ENCODE assay signal across 8 cellular contexts in the genomic region with DNA sequence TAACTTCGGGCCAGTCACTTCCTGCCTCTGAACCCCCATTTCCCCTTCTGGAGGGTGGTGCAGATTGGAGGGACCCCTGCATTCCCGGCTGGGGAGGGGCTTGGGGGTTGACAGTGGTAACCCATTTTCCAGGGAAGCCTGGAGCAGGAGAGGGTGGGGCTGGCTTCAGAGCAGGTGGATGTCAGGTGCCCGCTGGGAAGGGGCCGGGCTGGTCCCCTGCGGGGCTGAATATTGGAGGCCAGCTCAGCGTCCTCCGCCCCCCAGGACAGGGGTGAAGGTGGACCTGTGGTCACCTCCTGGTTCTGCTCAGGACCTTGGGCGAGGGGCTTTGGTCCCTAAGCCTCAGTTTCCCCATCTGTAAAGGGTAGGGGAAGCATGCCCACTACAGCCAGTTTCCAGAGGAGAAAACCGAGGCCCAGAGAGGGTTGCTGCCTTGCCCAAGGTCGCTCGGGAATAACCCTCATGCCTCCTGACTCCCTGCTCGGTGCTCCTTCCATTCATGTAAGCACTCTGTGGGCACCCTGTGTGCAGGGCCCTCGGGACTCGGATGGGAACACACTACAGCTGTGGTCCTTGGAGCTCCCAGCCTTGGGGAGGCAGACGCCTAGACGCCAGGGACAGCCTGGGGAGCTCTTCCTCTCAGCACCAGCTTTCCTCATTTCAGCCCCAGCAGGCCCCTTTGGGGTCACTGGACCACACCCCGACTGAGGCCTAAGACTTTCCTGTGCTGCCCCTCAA. TPM values are rescaled to one million over a fixed set of nuclear protein-coding genes. Genes with fewer than 3 reads are reported as not detected.
DNase-seq lines count a peak whose midpoint lies in the region; ATAC-seq, FAIRE-seq and TF ChIP-seq lines count a peak whose summit lies in the region.

No MANE protein-coding gene starts in this region.

- no peak for TF ChIP-seq EP300 in HepG2 (IDR thresholded peaks at IDR 0.05; ENCODE audit: low read depth in 2 of 2, low read length in 2 of 2)
- no peak for TF ChIP-seq EP300 in HepG2 (CRISPR knock-in tag; IDR thresholded peaks at IDR 0.05; ENCODE audit: borderline replicate concordance)

- no peaks in the 10 kb centered on the region for H4K20me1 ChIP-seq in HepG2 (ENCODE audit: insufficient read depth, low read length)

- H3K9me3 ChIP-seq in adrenal gland (replicated peaks in 1 of 3) (no peaks in the 10 kb centered on the region), HepG2 (ENCODE audit: low read length) (peaks cover 4% of the 10 kb centered on the region; the same call in 1 of the 2 replicates), thyroid gland (no peaks in the 10 kb centered on the region)

- H3K4me1 ChIP-seq in adrenal gland (replicated peaks in 1 of 2) (peaks cover 6 to 20% of the 10 kb centered on the region in 2 donors), HepG2 (ENCODE audit: insufficient read depth, low read length) (peaks cover 21% of the 10 kb centered on the region), thyroid gland (peaks cover 24 to 40% of the 10 kb centered on the region in 2 donors)

- no peak for FAIRE-seq in HepG2 (lab: Jason Lieb, UNC)

- H3K9ac ChIP-seq in HepG2 (ENCODE audit: insufficient read depth, low read depth, low read length): peak overlapping the region; percentile 77

- peak overlapping the region; percentile 38 to 96 (median 64) for H3K4me3 ChIP-seq in adrenal gland
- peak overlapping the region; percentile 87 to 98 (median 88) for H3K4me3 ChIP-seq in HepG2 (replicated peaks in 1 of 3; ENCODE audit: insufficient read depth in 1 of 3, low read depth in 2 of 3, low read length in 3 of 3)
- H3K4me3 ChIP-seq in thyroid gland (replicated peaks in 1 of 3): peak overlapping the region; percentile 63 to 86 (median 84)

- peak overlapping the region; percentile 83 for H3K4me3 Mint-ChIP-seq in activated CD8-positive, alpha-beta memory T cell treated with anti-CD3 and anti-CD28 coated beads, Interleukin-2, amount 10 ng/mL, durations not matched to agents 7 days and 5 days

- peak overlapping the region; percentile 85 for H3K27ac Mint-ChIP-seq in activated CD8-positive, alpha-beta memory T cell treated with anti-CD3 and anti-CD28 coated beads, Interleukin-2, amount 10 ng/mL, durations not matched to agents 7 days and 5 days

- intact Hi-C loops in adrenal gland (cut with DNase I) (no loop called here), HepG2 (cut with micrococcal nuclease; ENCODE audit: unreplicated experiment) (no loop called here), thyroid gland (cut with DNase I) (no loop called here)

- H3K36me3 ChIP-seq in adrenal gland (replicated peaks in 1 of 2): peaks cover 0 to 6% of the 10 kb centered on the region in 2 donors
- peaks cover 7 to 16% of the 10 kb centered on the region in 2 experiments; a peak in 3 of 5 replicates for H3K36me3 ChIP-seq in HepG2 (replicated peaks in 1 of 2; ENCODE audit: control insufficient read depth in 1 of 2, insufficient read depth in 2 of 2, low read length in 2 of 2)
- peaks cover 6 to 11% of the 10 kb centered on the region in 2 donors for H3K36me3 ChIP-seq in thyroid gland

- H3K4me1 Mint-ChIP-seq in activated CD8-positive, alpha-beta memory T cell treated with anti-CD3 and anti-CD28 coated beads, Interleukin-2, amount 10 ng/mL, durations not matched to agents 7 days and 5 days: peaks cover 12% of the 10 kb centered on the region

- no peak overlapping the region for H2AFZ ChIP-seq in HepG2 (ENCODE audit: low read length)

- CTCF ChIA-PET in activated CD8-positive, alpha-beta memory T cell treated with anti-CD3 and anti-CD28 coated beads, Interleukin-2, amount 10 ng/mL, durations not matched to agents 7 days and 5 days (lab: Charles Lee): interaction anchor here (2.1 kb wide), 1 partner anchor 29 kb away, joined by 11 read pairs; no protein-coding TSS in a partner anchor
- CTCF ChIA-PET in HepG2 (lab: Yijun Ruan, JAX; ENCODE audit: low intra/inter-chr PET ratio, low total read pairs): no interaction called here

- H3K27ac ChIP-seq in adrenal gland: peak overlapping the region in 1 of 5 donors; percentile 61
- peak overlapping the region; percentile 30 for H3K27ac ChIP-seq in HepG2 (ENCODE audit: extremely low read length, insufficient read depth, low read length)
- peak overlapping the region in 2 of 3 donors; percentile 47 to 61 for H3K27ac ChIP-seq in thyroid gland

- H3K4me2 ChIP-seq in HepG2 (ENCODE audit: low read depth, low read length): peak overlapping the region; percentile 98

- H3K27me3 ChIP-seq in adrenal gland: no peaks in the 10 kb centered on the region
- peaks cover 2 to 23% of the 10 kb centered on the region in 2 experiments; a peak in 3 of 5 replicates for H3K27me3 ChIP-seq in HepG2 (ENCODE audit: control insufficient read depth in 1 of 2, insufficient read depth in 2 of 2, low read length in 2 of 2)
- no peaks in the 10 kb centered on the region for H3K27me3 ChIP-seq in thyroid gland

- no peak for DNase-seq in activated CD8-positive, alpha-beta memory T cell treated with anti-CD3 and anti-CD28 coated beads, Interleukin-2, amount 10 ng/mL, durations not matched to agents 7 days and 5 days
- DNase-seq in activated CD8-positive, alpha-beta memory T cell treated with anti-CD3 and anti-CD28 coated beads, Interleukin-2, amount 50 U/mL, for 4 hours: no peak
- DNase-seq in adrenal gland (no peak), HepG2 (ENCODE audit: low spot score) (no peak), thyroid gland (peak in 1 of 2 donors; percentile 8), Kasumi-1 (lab: John Stamatoyannopoulos, UW) (no peak), glomerular visceral epithelial cell (ENCODE audit: extremely low spot score) (no peak)
- DNase-seq in stimulated activated CD4-positive, alpha-beta T cell treated with anti-CD3 and anti-CD28 coated beads, Interleukin-1b, Interleukin-23, amount 100 ng/mL, for 48 hours: no peak

- no peak for ATAC-seq in activated CD8-positive, alpha-beta memory T cell treated with anti-CD3 and anti-CD28 coated beads, Interleukin-2, amount 10 ng/mL, durations not matched to agents 7 days and 5 days
- peak; percentile 2; the same call in 1 of the 3 replicates for ATAC-seq in HepG2

- in situ Hi-C loops in HepG2 (cut with HindIII; ENCODE audit: extremely low pct_ligation_motif_present, low pct_unique_long_range_greater_than_20kb): no loop called here

- 52 to 75% (median 58%) methylated on average over 11 to 17 of the region's 17 CpGs for WGBS in adrenal gland, 4 donors
- WGBS in HepG2 (ENCODE audit: low lambda C conversion rate): 43% methylated on average over 8 of the region's 17 CpGs
- WGBS in thyroid gland, 2 donors: 61 to 63% methylated on average over 11 to 12 of the region's 17 CpGs

- TF ChIP-seq CTCF in adrenal gland (IDR thresholded peaks at IDR 0.05) (no peak), HepG2 (CRISPR knock-in tag; IDR thresholded peaks at IDR 0.05) (no peak), thyroid gland (IDR thresholded peaks at IDR 0.05) (no peak)

- H3K9me3 Mint-ChIP-seq in activated CD8-positive, alpha-beta memory T cell treated with anti-CD3 and anti-CD28 coated beads, Interleukin-2, amount 10 ng/mL, durations not matched to agents 7 days and 5 days (ENCODE audit: low read depth): peaks cover 6% of the 10 kb centered on the region

- no TSS peak for BruUV-seq in HepG2 (replicated peaks; lab: Mats Ljungman, UMichigan)

- TF ChIP-seq RAD21 in HepG2 (CRISPR knock-in tag; IDR thresholded peaks at IDR 0.05): no peak

- POLR2A ChIA-PET in HepG2 (lab: Yijun Ruan, JAX): interaction anchor here (1.2 to 1.6 kb wide), 5 partner anchors 14 to 98 kb away, joined by 4 to 11 read pairs (median 5); a partner anchor contains a TSS

- TF ChIP-seq POLR2A in adrenal gland (IDR thresholded peaks at IDR 0.05) (no peak), HepG2 (IDR thresholded peaks at IDR 0.05; ENCODE audit: insufficient read depth in 1 of 2, low read depth in 2 of 2, low read length in 2 of 2) (no peak), thyroid gland (IDR thresholded peaks at IDR 0.05) (no peak)

- H3K79me2 ChIP-seq in HepG2 (ENCODE audit: insufficient read depth, low read length): no peaks in the 10 kb centered on the region

- H3K36me3 Mint-ChIP-seq in activated CD8-positive, alpha-beta memory T cell treated with anti-CD3 and anti-CD28 coated beads, Interleukin-2, amount 10 ng/mL, durations not matched to agents 7 days and 5 days: peaks cover 39% of the 10 kb centered on the region

- peaks cover 7% of the 10 kb centered on the region for H3K27me3 Mint-ChIP-seq in activated CD8-positive, alpha-beta memory T cell treated with anti-CD3 and anti-CD28 coated beads, Interleukin-2, amount 10 ng/mL, durations not matched to agents 7 days and 5 days

TF ChIP-seq in HepG2, 621 proteins besides CTCF, POLR2A, EP300 and RAD21 (continues in another document):
- no peak for TF ChIP-seq GATAD2A (CRISPR knock-in tag; IDR thresholded peaks at IDR 0.05)

RNA-seq across cellular contexts. Expression of a gene that starts 0.7 kb away (rescaled TPM):
- 10 to 100 TPM; 28.0 to 33.1 TPM for total RNA-seq in activated CD8-positive, alpha-beta memory T cell treated with anti-CD3 and anti-CD28 coated beads, Interleukin-2, amount 10 ng/mL, durations not matched to agents 7 days and 5 days
- total RNA-seq in adrenal gland: 10 to 100 TPM; 24.9 to 50.6 (median 32.8) TPM
- 10 to 100 TPM in 2 of 3 donors, 1 to 10 TPM in 1; 9.3 to 15.7 (median 14.6) TPM for polyA plus RNA-seq in adrenal gland
- 2.8 and 5.4 TPM in 2 replicates for total RNA-seq in HepG2 (2016; rRNA removed; fragmentation: Illumina TruSeq; extraction: Trizol)
- 0.62 and 0.71 TPM in 2 replicates for total RNA-seq in HepG2 (2016; cell fraction: cytosol; rRNA removed; fragmentation: Illumina TruSeq; extraction: Trizol; ENCODE audit: low read depth)
- total RNA-seq in HepG2 (2016; cell fraction: insoluble cytoplasmic fraction; rRNA removed; fragmentation: Illumina TruSeq; extraction: Trizol): 2.0 and 5.4 TPM in 2 replicates
- total RNA-seq in HepG2 (2016; cell fraction: membrane; rRNA removed; fragmentation: Illumina TruSeq; extraction: Trizol): 1.1 and 1.2 TPM in 2 replicates
- 6.3 and 8.0 TPM in 2 replicates for total RNA-seq in HepG2 (2016; cell fraction: nucleus; rRNA removed; fragmentation: Illumina TruSeq; extraction: Trizol)
- 4.8 and 6.4 TPM in 2 replicates for polyA plus RNA-seq in HepG2 (2011; rRNA removed)
- 4.7 and 6.1 TPM in 2 replicates for polyA plus RNA-seq in HepG2 (2011; cell fraction: cytosol; rRNA removed)
- polyA plus RNA-seq in HepG2 (2011; cell fraction: nucleus; rRNA removed): 14.1 and 16.0 TPM in 2 replicates
- 4.4 and 4.5 TPM in 2 replicates for polyA plus RNA-seq in HepG2 (2012)
- polyA plus RNA-seq in HepG2 (2016; cell fraction: cytosol; fragmentation: Illumina TruSeq; extraction: Trizol; ENCODE audit: low read depth): 0.44 TPM in 2 replicates
- 2.4 and 3.0 TPM in 2 replicates for polyA plus RNA-seq in HepG2 (2016; cell fraction: insoluble cytoplasmic fraction; fragmentation: Illumina TruSeq; extraction: Trizol; ENCODE audit: low read depth)
- polyA plus RNA-seq in HepG2 (2016; cell fraction: membrane; fragmentation: Illumina TruSeq; extraction: Trizol; ENCODE audit: low read depth): 0.70 and 0.92 TPM in 2 replicates
- 14.4 and 14.5 TPM in 2 replicates for polyA plus RNA-seq in HepG2 (2016; cell fraction: nucleus; fragmentation: Illumina TruSeq; extraction: Trizol; ENCODE audit: insufficient read depth, low read depth)
- polyA minus RNA-seq in HepG2 (2011; rRNA and poly(A)+ RNA removed; ENCODE audit: low replicate concordance): 9.0 and 18.8 TPM in 2 replicates
- 7.6 and 8.0 TPM in 2 replicates for polyA minus RNA-seq in HepG2 (2011; cell fraction: cytosol; rRNA and poly(A)+ RNA removed)
- polyA minus RNA-seq in HepG2 (2011; cell fraction: nucleus; rRNA and poly(A)+ RNA removed): 5.0 and 6.2 TPM in 2 replicates
- total RNA-seq in thyroid gland: 10 to 100 TPM; 32.7 to 95.3 (median 80.2) TPM
